In genomic region chr12:53966385-53967133, GRCh38 we compare ENCODE assay signal across 3 cellular contexts.
TF ChIP-seq lines count a peak whose summit lies in the region.

No MANE protein-coding gene starts in this region.

TF ChIP-seq in SK-N-SH, 30 proteins besides CTCF, POLR2A, EP300 and RAD21:
- no peak for TF ChIP-seq CHD2 (IDR thresholded peaks at IDR 0.05; ENCODE audit: low read length, partially characterized antibody)
- TF ChIP-seq, protein P1, sequence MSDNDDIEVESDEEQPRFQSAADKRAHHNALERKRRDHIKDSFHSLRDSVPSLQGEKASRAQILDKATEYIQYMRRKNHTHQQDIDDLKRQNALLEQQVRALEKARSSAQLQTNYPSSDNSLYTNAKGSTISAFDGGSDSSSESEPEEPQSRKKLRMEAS (IDR thresholded peaks at IDR 0.05; ENCODE audit: low read depth) = no peak
- no peak for TF ChIP-seq SMC3 (IDR thresholded peaks at IDR 0.05; ENCODE audit: low read depth, low read length)
- TF ChIP-seq ZBTB33 (IDR thresholded peaks at IDR 0.05; ENCODE audit: borderline replicate concordance, low read depth) = no peak
- no peak for TF ChIP-seq PBX3 (IDR thresholded peaks at IDR 0.05)
- TF ChIP-seq ELF1 (IDR thresholded peaks at IDR 0.05) = no peak
- peak; percentile 99 for TF ChIP-seq EZH2phosphoT487 (IDR thresholded peaks at IDR 0.05; ENCODE audit: borderline replicate concordance, low read depth)
- TF ChIP-seq NFIC (IDR thresholded peaks at IDR 0.05; ENCODE audit: borderline replicate concordance) = no peak

TF ChIP-seq in SK-N-SH treated with all-trans-retinoic acid at 6 μM for 48 hours, 23 proteins besides CTCF, POLR2A, EP300 and RAD21:
- TF ChIP-seq TCF4 (CRISPR knock-in tag; IDR thresholded peaks at IDR 0.05; ENCODE audit: borderline replicate concordance) (no peak), BACH2 (CRISPR knock-in tag; IDR thresholded peaks at IDR 0.05; ENCODE audit: borderline replicate concordance) (no peak), CREB5 (CRISPR knock-in tag; IDR thresholded peaks at IDR 0.05; ENCODE audit: low read depth) (no peak), TOX (CRISPR knock-in tag; IDR thresholded peaks at IDR 0.05; ENCODE audit: borderline replicate concordance) (no peak), PPARA (CRISPR knock-in tag; IDR thresholded peaks at IDR 0.05; ENCODE audit: borderline replicate concordance) (no peak), ZNF70 (CRISPR knock-in tag; IDR thresholded peaks at IDR 0.05) (no peak), OSR1 (CRISPR knock-in tag; IDR thresholded peaks at IDR 0.05) (no peak), ESRRG (CRISPR knock-in tag; IDR thresholded peaks at IDR 0.05) (no peak), ARNTL (CRISPR knock-in tag; IDR thresholded peaks at IDR 0.05; ENCODE audit: borderline replicate concordance, low read depth) (no peak), SNAI2 (CRISPR knock-in tag; IDR thresholded peaks at IDR 0.05) (no peak), ZNF565 (CRISPR knock-in tag; conservative IDR thresholded peaks at IDR 0.05; ENCODE audit: low read depth) (no peak), CSDC2 (CRISPR knock-in tag; IDR thresholded peaks at IDR 0.05) (no peak), ZFP30 (CRISPR knock-in tag; IDR thresholded peaks at IDR 0.05) (no peak), GLIS3 (CRISPR knock-in tag; IDR thresholded peaks at IDR 0.05) (no peak), ZNF8 (CRISPR knock-in tag; IDR thresholded peaks at IDR 0.05) (no peak)
- TF ChIP-seq, protein P2, sequence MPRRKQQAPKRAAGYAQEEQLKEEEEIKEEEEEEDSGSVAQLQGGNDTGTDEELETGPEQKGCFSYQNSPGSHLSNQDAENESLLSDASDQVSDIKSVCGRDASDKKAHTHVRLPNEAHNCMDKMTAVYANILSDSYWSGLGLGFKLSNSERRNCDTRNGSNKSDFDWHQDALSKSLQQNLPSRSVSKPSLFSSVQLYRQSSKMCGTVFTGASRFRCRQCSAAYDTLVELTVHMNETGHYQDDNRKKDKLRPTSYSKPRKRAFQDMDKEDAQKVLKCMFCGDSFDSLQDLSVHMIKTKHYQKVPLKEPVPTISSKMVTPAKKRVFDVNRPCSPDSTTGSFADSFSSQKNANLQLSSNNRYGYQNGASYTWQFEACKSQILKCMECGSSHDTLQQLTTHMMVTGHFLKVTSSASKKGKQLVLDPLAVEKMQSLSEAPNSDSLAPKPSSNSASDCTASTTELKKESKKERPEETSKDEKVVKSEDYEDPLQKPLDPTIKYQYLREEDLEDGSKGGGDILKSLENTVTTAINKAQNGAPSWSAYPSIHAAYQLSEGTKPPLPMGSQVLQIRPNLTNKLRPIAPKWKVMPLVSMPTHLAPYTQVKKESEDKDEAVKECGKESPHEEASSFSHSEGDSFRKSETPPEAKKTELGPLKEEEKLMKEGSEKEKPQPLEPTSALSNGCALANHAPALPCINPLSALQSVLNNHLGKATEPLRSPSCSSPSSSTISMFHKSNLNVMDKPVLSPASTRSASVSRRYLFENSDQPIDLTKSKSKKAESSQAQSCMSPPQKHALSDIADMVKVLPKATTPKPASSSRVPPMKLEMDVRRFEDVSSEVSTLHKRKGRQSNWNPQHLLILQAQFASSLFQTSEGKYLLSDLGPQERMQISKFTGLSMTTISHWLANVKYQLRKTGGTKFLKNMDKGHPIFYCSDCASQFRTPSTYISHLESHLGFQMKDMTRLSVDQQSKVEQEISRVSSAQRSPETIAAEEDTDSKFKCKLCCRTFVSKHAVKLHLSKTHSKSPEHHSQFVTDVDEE (CRISPR knock-in tag; IDR thresholded peaks at IDR 0.05) = no peak
- TF ChIP-seq, protein P3, sequence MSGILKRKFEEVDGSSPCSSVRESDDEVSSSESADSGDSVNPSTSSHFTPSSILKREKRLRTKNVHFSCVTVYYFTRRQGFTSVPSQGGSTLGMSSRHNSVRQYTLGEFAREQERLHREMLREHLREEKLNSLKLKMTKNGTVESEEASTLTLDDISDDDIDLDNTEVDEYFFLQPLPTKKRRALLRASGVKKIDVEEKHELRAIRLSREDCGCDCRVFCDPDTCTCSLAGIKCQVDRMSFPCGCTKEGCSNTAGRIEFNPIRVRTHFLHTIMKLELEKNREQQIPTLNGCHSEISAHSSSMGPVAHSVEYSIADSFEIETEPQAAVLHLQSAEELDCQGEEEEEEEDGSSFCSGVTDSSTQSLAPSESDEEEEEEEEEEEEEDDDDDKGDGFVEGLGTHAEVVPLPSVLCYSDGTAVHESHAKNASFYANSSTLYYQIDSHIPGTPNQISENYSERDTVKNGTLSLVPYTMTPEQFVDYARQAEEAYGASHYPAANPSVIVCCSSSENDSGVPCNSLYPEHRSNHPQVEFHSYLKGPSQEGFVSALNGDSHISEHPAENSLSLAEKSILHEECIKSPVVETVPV (CRISPR knock-in tag; IDR thresholded peaks at IDR 0.05) = no peak
- TF ChIP-seq, protein P4, sequence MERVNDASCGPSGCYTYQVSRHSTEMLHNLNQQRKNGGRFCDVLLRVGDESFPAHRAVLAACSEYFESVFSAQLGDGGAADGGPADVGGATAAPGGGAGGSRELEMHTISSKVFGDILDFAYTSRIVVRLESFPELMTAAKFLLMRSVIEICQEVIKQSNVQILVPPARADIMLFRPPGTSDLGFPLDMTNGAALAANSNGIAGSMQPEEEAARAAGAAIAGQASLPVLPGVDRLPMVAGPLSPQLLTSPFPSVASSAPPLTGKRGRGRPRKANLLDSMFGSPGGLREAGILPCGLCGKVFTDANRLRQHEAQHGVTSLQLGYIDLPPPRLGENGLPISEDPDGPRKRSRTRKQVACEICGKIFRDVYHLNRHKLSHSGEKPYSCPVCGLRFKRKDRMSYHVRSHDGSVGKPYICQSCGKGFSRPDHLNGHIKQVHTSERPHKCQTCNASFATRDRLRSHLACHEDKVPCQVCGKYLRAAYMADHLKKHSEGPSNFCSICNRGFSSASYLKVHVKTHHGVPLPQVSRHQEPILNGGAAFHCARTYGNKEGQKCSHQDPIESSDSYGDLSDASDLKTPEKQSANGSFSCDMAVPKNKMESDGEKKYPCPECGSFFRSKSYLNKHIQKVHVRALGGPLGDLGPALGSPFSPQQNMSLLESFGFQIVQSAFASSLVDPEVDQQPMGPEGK (CRISPR knock-in tag; IDR thresholded peaks at IDR 0.05; ENCODE audit: borderline replicate concordance) = no peak

TF ChIP-seq in H1, 55 proteins besides CTCF, POLR2A, EP300 and RAD21:
- TF ChIP-seq KDM5A (IDR thresholded peaks at IDR 0.05; ENCODE audit: low read length) = no peak
- TF ChIP-seq BCL11A (IDR thresholded peaks at IDR 0.05; ENCODE audit: low read depth in 2 of 2, low read length in 2 of 2) = no peak
- TF ChIP-seq GABPA (IDR thresholded peaks at IDR 0.05; ENCODE audit: borderline replicate concordance, insufficient read depth, low read length) = no peak
- TF ChIP-seq SIN3A (conservative IDR thresholded peaks at IDR 0.05 in 1 of 2, IDR thresholded peaks at IDR 0.05 in 1 of 2; ENCODE audit: low read depth in 1 of 2, low read length in 2 of 2) = no peak
- TF ChIP-seq CEBPB (IDR thresholded peaks at IDR 0.05; ENCODE audit: low read depth, low read length) = no peak
- TF ChIP-seq SUZ12 (IDR thresholded peaks at IDR 0.05; ENCODE audit: low read length) = peak; percentile 99
- peak; percentile 39; the same call in 1 of the 2 replicates for TF ChIP-seq CBX8 (IDR thresholded peaks at IDR 0.05; ENCODE audit: borderline replicate concordance, low read depth, low read length)
- no peak for TF ChIP-seq FOSL1 (IDR thresholded peaks at IDR 0.05; ENCODE audit: insufficient read depth, low read depth, low read length)
- no peak for TF ChIP-seq YY1 (IDR thresholded peaks at IDR 0.05; ENCODE audit: low read depth, low read length)
- no peak for TF ChIP-seq E2F6 (IDR thresholded peaks at IDR 0.05)
- TF ChIP-seq NRF1 (IDR thresholded peaks at IDR 0.05; ENCODE audit: low read depth, low read length) = no peak
- peak; percentile 100 for TF ChIP-seq RNF2 (IDR thresholded peaks at IDR 0.05; ENCODE audit: borderline replicate concordance, low read depth, low read length, missing control alignments, poor library complexity, severe bottlenecking)
- no peak for TF ChIP-seq SP1 (IDR thresholded peaks at IDR 0.05; ENCODE audit: low read depth, low read length)
- peak; percentile 38 for TF ChIP-seq CTBP2 (IDR thresholded peaks at IDR 0.05; ENCODE audit: borderline replicate concordance, insufficient read depth, insufficient read length, low read length)
- TF ChIP-seq POU5F1 (IDR thresholded peaks at IDR 0.05; ENCODE audit: low read depth, low read length) = 0 out of 2 replicates have a peak, but pooled peaks have one; percentile 0
- TF ChIP-seq MAFK (IDR thresholded peaks at IDR 0.05; ENCODE audit: low read depth, low read length) = no peak
- TF ChIP-seq KDM1A (IDR thresholded peaks at IDR 0.05; ENCODE audit: borderline replicate concordance, low read length) = no peak
- TF ChIP-seq, protein P5, sequence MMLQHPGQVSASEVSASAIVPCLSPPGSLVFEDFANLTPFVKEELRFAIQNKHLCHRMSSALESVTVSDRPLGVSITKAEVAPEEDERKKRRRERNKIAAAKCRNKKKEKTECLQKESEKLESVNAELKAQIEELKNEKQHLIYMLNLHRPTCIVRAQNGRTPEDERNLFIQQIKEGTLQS (IDR thresholded peaks at IDR 0.05; ENCODE audit: insufficient read depth, low read depth, low read length) = no peak
- TF ChIP-seq CHD1 (IDR thresholded peaks at IDR 0.05; ENCODE audit: low read depth, low read length) = no peak
- no peak for TF ChIP-seq BACH1 (IDR thresholded peaks at IDR 0.05; ENCODE audit: low read length)
- no peak for TF ChIP-seq HDAC2 (IDR thresholded peaks at IDR 0.05; ENCODE audit: borderline replicate concordance in 1 of 2, low read depth in 2 of 2, low read length in 2 of 2)
- no peak for TF ChIP-seq USF2 (IDR thresholded peaks at IDR 0.05; ENCODE audit: low read length)
- TF ChIP-seq SIX5 (IDR thresholded peaks at IDR 0.05; ENCODE audit: low read depth, low read length) = no peak
- no peak for TF ChIP-seq SP4 (IDR thresholded peaks at IDR 0.05; ENCODE audit: low read length)
- TF ChIP-seq EZH2 (IDR thresholded peaks at IDR 0.05; ENCODE audit: low read depth, low read length, severe bottlenecking) = peak; percentile 99
- no peak for TF ChIP-seq PHF8 (conservative IDR thresholded peaks at IDR 0.05; ENCODE audit: low read depth, low read length)
- no peak for TF ChIP-seq CREB1 (IDR thresholded peaks at IDR 0.05)
- no peak for TF ChIP-seq RFX5 (IDR thresholded peaks at IDR 0.05; ENCODE audit: borderline replicate concordance, low read depth, low read length)
- TF ChIP-seq KDM4A (IDR thresholded peaks at IDR 0.05; ENCODE audit: low read depth, low read length, severe bottlenecking) = no peak
- TF ChIP-seq ZNF274 (IDR thresholded peaks at IDR 0.05; ENCODE audit: borderline replicate concordance, extremely low read depth, low read length) = no peak
- no peak for TF ChIP-seq SIRT6 (IDR thresholded peaks at IDR 0.05; ENCODE audit: low read length)
- no peak for TF ChIP-seq RXRA (IDR thresholded peaks at IDR 0.05; ENCODE audit: insufficient read depth, low read depth, low read length)
